In the genomic region with DNA sequence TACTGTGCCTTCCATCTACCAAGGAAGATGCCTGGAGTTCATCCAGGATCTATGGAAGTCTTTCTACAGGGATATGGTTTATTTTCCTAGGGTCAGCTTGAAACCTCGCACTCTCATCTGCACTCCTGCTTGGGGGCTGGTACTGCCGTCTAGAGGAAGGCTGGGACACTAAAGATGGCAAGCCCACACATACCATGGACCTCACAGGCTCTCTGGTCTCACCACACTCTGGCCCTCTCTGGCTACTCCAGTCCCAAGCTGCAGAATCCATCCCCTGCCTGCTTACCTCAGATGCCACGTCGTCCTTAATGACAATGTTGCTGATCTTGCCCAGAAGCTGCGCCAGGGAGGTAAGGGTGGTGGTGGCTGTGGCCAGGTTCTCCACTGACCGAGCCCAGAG, we compare ENCODE assay signal across 21 cellular contexts. TPM values are rescaled to one million over a fixed set of nuclear protein-coding genes. Genes with fewer than 3 reads are reported as not detected.
DNase-seq lines count a peak whose midpoint lies in the region; ATAC-seq and TF ChIP-seq lines count a peak whose summit lies in the region.
"Had no signal": no experiment of that assay in that cellular context is flagged by ENCODE, and none has a peak within 500 bp of the region (broad histone marks: within the 10 kb centered on the region; RNA-seq: fewer than 3 reads in every experiment).

No MANE protein-coding gene starts in this region.

- H3K36me3 Mint-ChIP-seq in IgD-negative memory B cell, result peaks cover 10% of the 10 kb centered on the region
- peaks cover 47% of the 10 kb centered on the region for H3K36me3 Mint-ChIP-seq in endothelial cell (ENCODE audit: low read depth, unreplicated experiment)

- peaks cover 22 to 28% (median 27%) of the 10 kb centered on the region in 3 donors for H3K4me1 Mint-ChIP-seq in IgD-negative memory B cell
- peaks cover 18% of the 10 kb centered on the region for H3K4me1 Mint-ChIP-seq in endothelial cell (ENCODE audit: unreplicated experiment)

- no peaks in the 10 kb centered on the region for H3K27me3 Mint-ChIP-seq in IgD-negative memory B cell
- peaks cover 6% of the 10 kb centered on the region for H3K27me3 Mint-ChIP-seq in endothelial cell (ENCODE audit: unreplicated experiment)
- H3K27me3 Mint-ChIP-seq: activated B cell treated with CpG ODN at 0.5 μM for 24 hours had no signal

- no peak overlapping the region for H3K27ac ChIP-seq in mesenchymal stem cell (ENCODE audit: low read length, poor library complexity, severe bottlenecking)
- H3K27ac ChIP-seq: psoas muscle, spleen, suprapubic skin had no signal

- no peak overlapping the region for H2BK12ac ChIP-seq in mesenchymal stem cell (ENCODE audit: low read length in 2 of 2)

- H3K27me3 ChIP-seq in mesenchymal stem cell (ENCODE audit: control insufficient read depth in 1 of 2, insufficient read depth in 1 of 2, low read length in 2 of 2), result no peaks in the 10 kb centered on the region
- H3K27me3 ChIP-seq: BE2C, spleen, suprapubic skin had no signal

- H3K27ac Mint-ChIP-seq in IgD-negative memory B cell (peak overlapping the region in 2 of 3 donors; percentile 43 to 82), endothelial cell (ENCODE audit: unreplicated experiment) (no peak overlapping the region)
- H3K27ac Mint-ChIP-seq: activated CD8-positive, alpha-beta T cell treated with anti-CD3 and anti-CD28 coated beads, Interleukin-2, amount 10 ng/mL, durations not matched to agents 7 days and 5 days had no signal

- H2BK120ac ChIP-seq in mesenchymal stem cell (ENCODE audit: low read depth, low read length), result no peak overlapping the region

- H3K4me3 Mint-ChIP-seq in IgD-negative memory B cell, result peak overlapping the region in 2 of 4 donors; percentile 60 to 71
- H3K4me3 Mint-ChIP-seq in endothelial cell (ENCODE audit: unreplicated experiment), result peak overlapping the region; percentile 79
- H3K4me3 Mint-ChIP-seq: activated CD8-positive, alpha-beta T cell treated with anti-CD3 and anti-CD28 coated beads, Interleukin-2, amount 10 ng/mL, durations not matched to agents 7 days and 5 days; natural killer cell had no signal

- H3K18ac ChIP-seq in mesenchymal stem cell (ENCODE audit: low read depth in 1 of 2, low read length in 2 of 2), result no peak overlapping the region

- no peak overlapping the region for H3K4ac ChIP-seq in mesenchymal stem cell (ENCODE audit: low read depth in 1 of 2, low read length in 2 of 2)

- H4K91ac ChIP-seq in mesenchymal stem cell (ENCODE audit: low read length), result no peak overlapping the region

- H3K9me3 ChIP-seq in mesenchymal stem cell (ENCODE audit: control insufficient read depth, low read length), result no peaks in the 10 kb centered on the region
- H3K9me3 ChIP-seq: BE2C, psoas muscle, spleen, suprapubic skin had no signal

- H3K9me3 Mint-ChIP-seq in IgD-negative memory B cell (no peaks in the 10 kb centered on the region), endothelial cell (ENCODE audit: unreplicated experiment) (no peaks in the 10 kb centered on the region)
- H3K9me3 Mint-ChIP-seq: activated B cell treated with CpG ODN at 0.5 μM for 24 hours; activated T-cell treated with anti-CD3 and anti-CD28 coated beads, Interleukin-2, amount 50 U/mL, for 4 hours; natural killer cell had no signal

- intact Hi-C loops in posterior vena cava (cut with DNase I), result no loop called here

- DNase-seq in EL (peak; percentile 22), endothelial cell (ENCODE audit: low spot score) (no peak), posterior vena cava (ENCODE audit: low spot score) (peak; percentile 22), mesenchymal stem cell (no peak)
- DNase-seq in activated effector memory CD4-positive, alpha-beta T cell treated with Interleukin-2 at 50 U/mL for 16 hours, result no peak
- DNase-seq: activated B cell treated with CpG ODN at 0.5 μM for 24 hours; activated CD8-positive, alpha-beta T cell treated with anti-CD3 and anti-CD28 coated beads, Interleukin-2, amount 10 ng/mL, durations not matched to agents 7 days and 5 days; activated T-cell treated with anti-CD3 and anti-CD28 coated beads, Interleukin-2, amount 50 U/mL, for 4 hours; BE2C; dermis blood vessel endothelial cell; natural killer cell; NCI-H1105 treated with DMSO at 0.1 percent for 48 hours; NCI-H2171; psoas muscle; SHP77 treated with DMSO at 0.1 percent for 48 hours had no signal

- no peak overlapping the region for H3K4me3 ChIP-seq in mesenchymal stem cell (ENCODE audit: insufficient read depth in 1 of 2, low read depth in 1 of 2, low read length in 2 of 2)
- H3K4me3 ChIP-seq: psoas muscle, spleen, suprapubic skin had no signal

- H2BK15ac ChIP-seq in mesenchymal stem cell (ENCODE audit: low read depth, poor library complexity, severe bottlenecking), result no peak overlapping the region

- H2BK5ac ChIP-seq in mesenchymal stem cell (ENCODE audit: low read depth, low read length, poor library complexity, severe bottlenecking), result no peak overlapping the region

- no peak overlapping the region for H4K8ac ChIP-seq in mesenchymal stem cell (ENCODE audit: low read length)

- peaks cover 37 to 59% of the 10 kb centered on the region in 2 experiments for H3K36me3 ChIP-seq in mesenchymal stem cell (ENCODE audit: control insufficient read depth in 1 of 2, insufficient read depth in 2 of 2, low read depth in 1 of 2, low read length in 2 of 2)

- H3K79me1 ChIP-seq in mesenchymal stem cell (replicated peaks; ENCODE audit: low read length, poor library complexity, severe bottlenecking), result peaks cover 22% of the 10 kb centered on the region

- WGBS in mesenchymal stem cell, result 87% methylated on average over 6 of the region's 6 CpGs

- H3K14ac ChIP-seq in mesenchymal stem cell (ENCODE audit: low read length in 2 of 2), result no peak overlapping the region

- H3K4me2 ChIP-seq in mesenchymal stem cell (ENCODE audit: low read length, poor library complexity, severe bottlenecking), result no peak overlapping the region

- H3K4me1 ChIP-seq in mesenchymal stem cell (ENCODE audit: control insufficient read depth, insufficient read depth, low read depth, low read length), result peaks cover 10% of the 10 kb centered on the region
- H3K4me1 ChIP-seq: BE2C had no signal

- ATAC-seq in GM21515 (IDR thresholded peaks at IDR 0.05; ENCODE audit: unreplicated experiment), result no peak
- ATAC-seq: activated CD8-positive, alpha-beta T cell treated with anti-CD3 and anti-CD28 coated beads, Interleukin-2, amount 10 ng/mL, durations not matched to agents 7 days and 5 days; activated T-cell treated with anti-CD3 and anti-CD28 coated beads, Interleukin-2, amount 50 U/mL, for 4 hours; natural killer cell; psoas muscle had no signal

- TF ChIP-seq CTCF in endothelial cell (IDR thresholded peaks at IDR 0.05; ENCODE audit: unreplicated experiment), result no peak

- H2AK5ac ChIP-seq in mesenchymal stem cell (ENCODE audit: low read length, severe bottlenecking), result no peak overlapping the region

- H3K9ac ChIP-seq in mesenchymal stem cell (ENCODE audit: low read length), result no peak overlapping the region

- H3K23ac ChIP-seq in mesenchymal stem cell (ENCODE audit: low read length in 2 of 2), result no peak overlapping the region

- no peak overlapping the region for H2AFZ ChIP-seq in mesenchymal stem cell (ENCODE audit: low read depth, low read length)

RNA-seq across cellular contexts. Expression of gene UNC119, which starts 2.1 kb away (rescaled TPM):
- polyA plus RNA-seq in IgD-negative memory B cell, result 69.5 TPM
- total RNA-seq in endothelial cell (ENCODE audit: unreplicated experiment) (47.2 TPM), posterior vena cava (10 to 100 TPM; 12.9 to 15.6 TPM)
- polyA plus RNA-seq in mesenchymal stem cell (2013, experiment 1 of 2), result 36.8 TPM
- polyA plus RNA-seq in mesenchymal stem cell (2013, experiment 2 of 2), result 34.3 TPM

RNA-seq across cellular contexts. Expression of gene PIGS, which starts 16.8 kb away (rescaled TPM):
- 48.4 TPM for polyA plus RNA-seq in IgD-negative memory B cell
- total RNA-seq in endothelial cell (ENCODE audit: unreplicated experiment) (53.6 TPM), posterior vena cava (10 to 100 TPM; 27.6 to 33.8 TPM)
- polyA plus RNA-seq in mesenchymal stem cell (2013, experiment 1 of 2), result 104 TPM
- 104 TPM for polyA plus RNA-seq in mesenchymal stem cell (2013, experiment 2 of 2)

RNA-seq across cellular contexts. Expression of gene ALDOC, which starts 22.1 kb away (rescaled TPM):
- polyA plus RNA-seq in IgD-negative memory B cell, result 28.0 TPM
- total RNA-seq in endothelial cell (ENCODE audit: unreplicated experiment), result 18.3 TPM
- total RNA-seq in posterior vena cava, result 1 to 10 TPM; 6.9 to 8.4 TPM
- polyA plus RNA-seq in mesenchymal stem cell (2013, experiment 1 of 2), result 25.6 TPM
- 26.4 TPM for polyA plus RNA-seq in mesenchymal stem cell (2013, experiment 2 of 2)

RNA-seq across cellular contexts. Expression of gene SPAG5, which starts 44.3 kb away (rescaled TPM):
- polyA plus RNA-seq in IgD-negative memory B cell, result 2.2 TPM
- 28.5 TPM for total RNA-seq in endothelial cell (ENCODE audit: unreplicated experiment)
- 1 to 10 TPM; 1.8 to 1.9 TPM for total RNA-seq in posterior vena cava
- 6.1 TPM for polyA plus RNA-seq in mesenchymal stem cell (2013, experiment 1 of 2)
- 6.1 TPM for polyA plus RNA-seq in mesenchymal stem cell (2013, experiment 2 of 2)

RNA-seq across cellular contexts. Expression of gene FOXN1, which starts 48.4 kb away (rescaled TPM):
- polyA plus RNA-seq in IgD-negative memory B cell, result not detected
- total RNA-seq in endothelial cell (ENCODE audit: unreplicated experiment) (not detected), posterior vena cava (not detected)
- not detected for polyA plus RNA-seq in mesenchymal stem cell (2013, experiment 1 of 2)
- polyA plus RNA-seq in mesenchymal stem cell (2013, experiment 2 of 2), result not detected
- total RNA-seq: activated B cell treated with CpG ODN at 0.5 μM for 24 hours; activated CD8-positive, alpha-beta T cell treated with anti-CD3 and anti-CD28 coated beads, Interleukin-2, amount 10 ng/mL, durations not matched to agents 7 days and 5 days; activated T-cell treated with anti-CD3 and anti-CD28 coated beads, Interleukin-2, amount 50 U/mL, for 4 hours; dermis blood vessel endothelial cell; glomerular endothelial cell; natural killer cell; psoas muscle; spleen; T-helper 1 cell treated with Interleukin-12 subunit alpha and Interleukin-12 subunit beta and Interleukin-4 antibody, amounts not matched to agents 30 ng/mL and 1 ng/mL, for 36 hours had no signal
- polyA plus RNA-seq: psoas muscle, spleen had no signal

Comparison
In these comparisons a context has a peak if more than half of its experiments do, and no peak if none do; other contexts are left out.
1. DNase-seq: peak in EL (single experiment) and posterior vena cava (single experiment); none in endothelial cell (single experiment), activated effector memory CD4-positive, alpha-beta T cell treated with Interleukin-2 at 50 U/mL for 16 hours (single experiment) and mesenchymal stem cell (single experiment).